In genomic region chr13:101453784-101454201, GRCh38 we compare ENCODE assay signal across 8 cellular contexts. TPM values are rescaled to one million over a fixed set of nuclear protein-coding genes. Genes with fewer than 3 reads are reported as not detected.
A peak's percentile ranks its signal among the peaks of the same experiment; 100 is the strongest.
DNase-seq lines count a peak whose midpoint lies in the region; ATAC-seq and TF ChIP-seq lines count a peak whose summit lies in the region.

No MANE protein-coding gene starts in this region.

- TF ChIP-seq CTCF in GM12874 (IDR thresholded peaks at IDR 0.05; ENCODE audit: insufficient read depth, low read depth, low read length), result peak; percentile 31
- TF ChIP-seq CTCF in breast epithelium (IDR thresholded peaks at IDR 0.05), result peak in 2 of 3 donors; percentile 5 to 33
- TF ChIP-seq CTCF in lung (IDR thresholded peaks at IDR 0.05; ENCODE audit: control extremely low read depth, extremely low read depth), result no peak
- no peak for TF ChIP-seq CTCF in WERI-Rb-1 (IDR thresholded peaks at IDR 0.05; ENCODE audit: low read depth, low read length)

- 6 to 8% methylated on average over 36 to 41 of the region's 41 CpGs for WGBS in lung, 2 donors

- H3K36me3 ChIP-seq in breast epithelium, result no peaks in the 10 kb centered on the region
- no peaks in the 10 kb centered on the region for H3K36me3 ChIP-seq in lung (ENCODE audit: control insufficient read depth in 2 of 2, insufficient read depth in 2 of 2, low read length in 2 of 2)
- H3K36me3 ChIP-seq in WERI-Rb-1, result no peaks in the 10 kb centered on the region

- H3K4me1 ChIP-seq in breast epithelium (no peaks in the 10 kb centered on the region), lung (ENCODE audit: control insufficient read depth in 2 of 2, insufficient read depth in 2 of 2, low read length in 2 of 2) (peaks cover 0 to 2% of the 10 kb centered on the region in 2 donors)

- ATAC-seq in HG02885 (IDR thresholded peaks at IDR 0.05; ENCODE audit: poor library complexity, unreplicated experiment) (peak; percentile 29), lung (ENCODE audit: insufficient read depth, low FRiP score) (peak; percentile 60), HG02763 (IDR thresholded peaks at IDR 0.05; ENCODE audit: unreplicated experiment) (no peak)

- H3K27ac ChIP-seq in breast epithelium (peak overlapping the region; percentile 45 to 77), lung (ENCODE audit: low read depth in 1 of 2, low read length in 1 of 2) (peak overlapping the region in 1 of 2 donors; percentile 65), WERI-Rb-1 (no peak overlapping the region)

- no peak for TF ChIP-seq POLR2A in breast epithelium (IDR thresholded peaks at IDR 0.05)

- H3K4me3 ChIP-seq in breast epithelium (peak overlapping the region; percentile 50 to 64 (median 59)), lung (peak overlapping the region; percentile 45), WERI-Rb-1 (ENCODE audit: low read depth, low read length) (no peak overlapping the region)

- H3K9me3 ChIP-seq in breast epithelium (no peaks in the 10 kb centered on the region), lung (ENCODE audit: control insufficient read depth in 2 of 2, insufficient read depth in 1 of 2, low read length in 1 of 2) (peaks cover 0 to 1% of the 10 kb centered on the region in 2 donors), WERI-Rb-1 (ENCODE audit: severe bottlenecking) (no peaks in the 10 kb centered on the region)

- H3K27me3 ChIP-seq in breast epithelium (no peaks in the 10 kb centered on the region), lung (ENCODE audit: control insufficient read depth, insufficient read depth) (no peaks in the 10 kb centered on the region), WERI-Rb-1 (ENCODE audit: insufficient read depth, low read depth, severe bottlenecking) (no peaks in the 10 kb centered on the region)

- DNase-seq in breast epithelium (ENCODE audit: low spot score in 2 of 2) (peak in 1 of 2 donors; percentile 41), lung (ENCODE audit: low spot score) (peak; percentile 32), T1000 (lab: John Stamatoyannopoulos, UW) (no peak), WERI-Rb-1 (no peak), ecto neural progenitor cell (ENCODE audit: low spot score) (no peak)

- intact Hi-C loops in breast epithelium (cut with DNase I; ENCODE audit: low total_unique reads), result no loop called here

RNA-seq across cellular contexts. Expression of gene ITGBL1, which starts 1.3 kb away (rescaled TPM):
- total RNA-seq in breast epithelium, result 10 to 100 TPM in 2 of 3 donors, 1 to 10 TPM in 1; 8.2 to 62.5 (median 18.6) TPM
- total RNA-seq in lung, result 1 to 10 TPM; 1.1 to 7.2 TPM
- polyA plus RNA-seq in lung, result 1 to 10 TPM; 2.0 to 6.0 TPM

RNA-seq across cellular contexts. Expression of gene NALCN, which starts 37.5 kb away (rescaled TPM):
- total RNA-seq in breast epithelium (10 to 100 TPM in 1 of 3 donors, 1 to 10 TPM in 1, under 1 TPM in 1; 0.80 to 12.1 (median 1.6) TPM), lung (under 1 TPM; 0.54 to 0.64 TPM)
- under 1 TPM; 0.11 to 0.20 TPM for polyA plus RNA-seq in lung

Comparison
In these comparisons a context has a peak if more than half of its experiments do, and no peak if none do; other contexts are left out.
1. CTCF ChIP-seq: peak in GM12874 (single experiment) and breast epithelium (2 of 3); none in lung (single experiment) and WERI-Rb-1 (single experiment).